ENCODE assay signal across 13 cellular contexts in the genomic region with DNA sequence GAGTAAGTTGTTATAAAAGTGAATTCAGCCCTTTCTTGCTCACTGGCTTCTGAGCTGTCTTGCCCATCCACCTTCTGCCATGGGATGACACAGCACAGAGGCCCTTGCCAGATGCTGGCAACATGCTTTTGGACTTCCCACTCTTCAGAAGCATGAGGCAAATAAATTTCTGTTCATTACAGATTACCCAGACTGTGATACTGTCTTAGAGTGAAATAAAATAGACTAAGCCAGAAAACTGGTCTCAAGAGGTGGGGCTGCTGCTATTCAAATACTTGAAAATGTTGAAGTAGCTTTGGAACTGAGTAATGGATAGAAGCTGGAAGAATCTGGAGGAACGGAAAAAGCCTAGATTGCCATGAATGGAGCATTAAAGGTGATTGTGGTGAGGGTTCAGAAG.
"Had no signal": no experiment of that assay in that cellular context is flagged by ENCODE, and none has a peak within 500 bp of the region (broad histone marks: within the 10 kb centered on the region; RNA-seq: fewer than 3 reads in every experiment).

No MANE protein-coding gene starts in this region.

- H3K36me3 ChIP-seq: brain microvascular endothelial cell, pancreas had no signal

- H3K9me3 ChIP-seq: pancreas had no signal

- H3K4me3 ChIP-seq: pancreas had no signal

- ATAC-seq: activated T-helper 17 cell treated with anti-CD3 and anti-CD28 coated beads, Interleukin-2, amount 50 U/mL, for 72 hours; left colon; pancreas; sciatic nerve; stimulated activated naive CD8-positive, alpha-beta T cell treated with anti-CD3 and anti-CD28 coated beads, Interleukin-15, amount 100 ng/mL, for 72 hours had no signal

- H3K4me1 ChIP-seq: pancreas had no signal

- H3K27me3 ChIP-seq: brain microvascular endothelial cell, pancreas had no signal

- DNase-seq: activated CD4-positive, alpha-beta T cell treated with anti-CD3 and anti-CD28 coated beads for 1 hour; activated CD4-positive, alpha-beta T cell treated with anti-CD3 and anti-CD28 coated beads, Interleukin-2, amount 50 U/mL, for 48 hours; activated naive CD4-positive, alpha-beta T cell treated with Interleukin-2 at 50 U/mL for 16 hours; anterior cingulate cortex; brain microvascular endothelial cell; cortex of kidney; effector CD8-positive, alpha-beta T cell; left colon; mammary epithelial cell; pancreas; stimulated activated naive CD8-positive, alpha-beta T cell treated with anti-CD3 and anti-CD28 coated beads, Interleukin-15, amount 100 ng/mL, for 72 hours had no signal

- H3K27ac ChIP-seq: brain microvascular endothelial cell, pancreas had no signal
